15 cellular contexts compared by ENCODE assay signal in the genomic region with DNA sequence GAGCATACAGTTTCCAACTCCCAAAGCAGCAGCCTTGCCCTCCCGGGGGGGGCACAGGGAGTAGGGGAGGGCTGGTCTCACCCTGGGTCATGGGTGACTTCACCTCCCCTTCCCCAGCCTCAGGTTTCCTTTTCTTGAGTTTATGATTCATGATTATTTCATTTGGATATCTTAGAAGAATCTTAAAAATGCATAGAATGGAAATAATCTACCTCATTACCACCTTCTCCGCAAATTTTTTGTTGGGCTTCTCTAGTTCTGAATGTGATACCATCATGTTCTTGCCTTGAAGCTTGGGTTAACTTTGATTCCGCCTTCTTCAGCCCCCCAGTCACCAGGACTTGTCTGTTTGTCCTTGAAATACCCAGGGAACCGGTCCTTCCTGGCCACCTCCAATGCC.
DNase-seq lines count a peak whose midpoint lies in the region; ATAC-seq and TF ChIP-seq lines count a peak whose summit lies in the region.
"Had no signal": no experiment of that assay in that cellular context is flagged by ENCODE, and none has a peak within 500 bp of the region (broad histone marks: within the 10 kb centered on the region; RNA-seq: fewer than 3 reads in every experiment).

No MANE protein-coding gene starts in this region.

- no peak overlapping the region for H3K14ac ChIP-seq in mesenchymal stem cell (ENCODE audit: low read length in 2 of 2)

- H3K4ac ChIP-seq in mesenchymal stem cell (ENCODE audit: low read depth in 1 of 2, low read length in 2 of 2) = no peak overlapping the region

- H3K9me3 ChIP-seq in PC-3 (ENCODE audit: low read length) (no peaks in the 10 kb centered on the region), mesenchymal stem cell (ENCODE audit: control insufficient read depth, low read length) (no peaks in the 10 kb centered on the region)

- H2BK15ac ChIP-seq in mesenchymal stem cell (ENCODE audit: low read depth, poor library complexity, severe bottlenecking) = no peak overlapping the region

- POLR2A ChIA-PET in PC-3 (lab: Charles Lee; ENCODE audit: unreplicated experiment) = no interaction called here

- TF ChIP-seq CTCF in PC-3 (conservative IDR thresholded peaks at IDR 0.05; ENCODE audit: low read depth, low read length) = no peak

- peak; percentile 6 for DNase-seq in ELR (ENCODE audit: low read depth)
- peak; percentile 11 for DNase-seq in PC-3
- peak; percentile 61 for DNase-seq in astrocyte of the hippocampus (ENCODE audit: low read depth, low spot score)
- no peak for DNase-seq in mesenchymal stem cell
- no peak for DNase-seq in left ventricle myocardium superior
- no peak for DNase-seq in GOT3 (lab: John Stamatoyannopoulos, UW)
- no peak for DNase-seq in mucosa of gallbladder (ENCODE audit: low spot score)
- DNase-seq in NCI-H128 (lab: John Stamatoyannopoulos, UW; ENCODE audit: unreplicated experiment) = no peak
- DNase-seq: CD8-positive, alpha-beta T cell; COR-L47; DMS153; DMS79 treated with DMSO at 0.1 percent for 48 hours had no signal

- no TSS peak for BruUV-seq in PC-3 (replicated peaks; lab: Mats Ljungman, UMichigan)

- no peak overlapping the region for H2AFZ ChIP-seq in PC-3 (ENCODE audit: low read length)
- H2AFZ ChIP-seq in mesenchymal stem cell (ENCODE audit: low read depth, low read length) = no peak overlapping the region

- CTCF ChIA-PET in PC-3 (lab: Charles Lee) = no interaction called here

- WGBS in mesenchymal stem cell = 78% methylated on average over 3 of the region's 4 CpGs

- H2BK120ac ChIP-seq in mesenchymal stem cell (ENCODE audit: low read depth, low read length) = no peak overlapping the region

- H3K27ac ChIP-seq in PC-3 (ENCODE audit: low read length) = no peak overlapping the region
- peak overlapping the region; percentile 63 for H3K27ac ChIP-seq in mesenchymal stem cell (ENCODE audit: low read length, poor library complexity, severe bottlenecking)
- H3K27ac ChIP-seq: KMS-11 had no signal

- no peaks in the 10 kb centered on the region for H3K36me3 ChIP-seq in PC-3 (ENCODE audit: low read depth, low read length)
- H3K36me3 ChIP-seq in mesenchymal stem cell (ENCODE audit: control insufficient read depth in 1 of 2, insufficient read depth in 2 of 2, low read depth in 1 of 2, low read length in 2 of 2) = no peaks in the 10 kb centered on the region

- H3K9ac ChIP-seq in PC-3 (ENCODE audit: low read length) = no peak overlapping the region
- no peak overlapping the region for H3K9ac ChIP-seq in mesenchymal stem cell (ENCODE audit: low read length)
- H3K9ac ChIP-seq: KMS-11 had no signal

- intact Hi-C loops in PC-3 (cut with micrococcal nuclease) (no loop called here), left ventricle myocardium superior (cut with micrococcal nuclease) (no loop called here)

- H3K23ac ChIP-seq in mesenchymal stem cell (ENCODE audit: low read length in 2 of 2) = no peak overlapping the region

- no peaks in the 10 kb centered on the region for H3F3A ChIP-seq in PC-3 (ENCODE audit: low read length, unreplicated experiment)

- H3K4me3 ChIP-seq in PC-3 (ENCODE audit: low read length) = no peak overlapping the region
- no peak overlapping the region for H3K4me3 ChIP-seq in mesenchymal stem cell (ENCODE audit: insufficient read depth in 1 of 2, low read depth in 1 of 2, low read length in 2 of 2)

- H2BK5ac ChIP-seq in mesenchymal stem cell (ENCODE audit: low read depth, low read length, poor library complexity, severe bottlenecking) = no peak overlapping the region

- ATAC-seq in PC-3 (no peak), left ventricle myocardium superior (no peak)
- ATAC-seq: CD8-positive, alpha-beta T cell; HCT116; HepG2 had no signal

- no peak overlapping the region for H4K8ac ChIP-seq in mesenchymal stem cell (ENCODE audit: low read length)

- no peak overlapping the region for H3K18ac ChIP-seq in mesenchymal stem cell (ENCODE audit: low read depth in 1 of 2, low read length in 2 of 2)

- H3K4me2 ChIP-seq in PC-3 (ENCODE audit: low read length) (no peak overlapping the region), mesenchymal stem cell (ENCODE audit: low read length, poor library complexity, severe bottlenecking) (peak overlapping the region; percentile 7)
- H3K4me2 ChIP-seq: KMS-11 had no signal

- H3K9me2 ChIP-seq in PC-3 (replicated peaks; ENCODE audit: low read length) = no peaks in the 10 kb centered on the region

- H4K20me1 ChIP-seq in PC-3 (ENCODE audit: low read length) = no peaks in the 10 kb centered on the region

- H3K27me3 ChIP-seq in PC-3 (ENCODE audit: low read length) = no peaks in the 10 kb centered on the region
- no peaks in the 10 kb centered on the region for H3K27me3 ChIP-seq in mesenchymal stem cell (ENCODE audit: control insufficient read depth in 1 of 2, insufficient read depth in 1 of 2, low read length in 2 of 2)

- H3K79me1 ChIP-seq in mesenchymal stem cell (replicated peaks; ENCODE audit: low read length, poor library complexity, severe bottlenecking) = peaks cover 13% of the 10 kb centered on the region

- no peak overlapping the region for H4K91ac ChIP-seq in mesenchymal stem cell (ENCODE audit: low read length)

- H3K79me2 ChIP-seq in PC-3 (ENCODE audit: low read length) = no peaks in the 10 kb centered on the region

- peak overlapping the region; percentile 38 for H2AK5ac ChIP-seq in mesenchymal stem cell (ENCODE audit: low read length, severe bottlenecking)

- no peak overlapping the region for H2BK12ac ChIP-seq in mesenchymal stem cell (ENCODE audit: low read length in 2 of 2)

- H3K4me1 ChIP-seq in PC-3 (ENCODE audit: insufficient read depth, low read length) (peaks cover 21% of the 10 kb centered on the region), mesenchymal stem cell (ENCODE audit: control insufficient read depth, insufficient read depth, low read depth, low read length) (peaks cover 8% of the 10 kb centered on the region)

Comparison
In these comparisons a context has a peak if more than half of its experiments do, and no peak if none do; other contexts are left out.
1. DNase-seq: peak in ELR (single experiment), PC-3 (single experiment) and astrocyte of the hippocampus (single experiment); none in mesenchymal stem cell (single experiment), left ventricle myocardium superior (single experiment), GOT3 (single experiment), mucosa of gallbladder (single experiment) and NCI-H128 (single experiment).